In genomic region chr12:20374775-20375174, GRCh38 we compare ENCODE assay signal across 15 cellular contexts. TPM values are rescaled to one million over a fixed set of nuclear protein-coding genes. Genes with fewer than 3 reads are reported as not detected.
A peak's percentile ranks its signal among the peaks of the same experiment; 100 is the strongest.
DNase-seq lines count a peak whose midpoint lies in the region; ATAC-seq and TF ChIP-seq lines count a peak whose summit lies in the region.
"Had no signal": no experiment of that assay in that cellular context is flagged by ENCODE, and none has a peak within 500 bp of the region (broad histone marks: within the 10 kb centered on the region; RNA-seq: fewer than 3 reads in every experiment).

No MANE protein-coding gene starts in this region.

- no peaks in the 10 kb centered on the region for H3K4me1 ChIP-seq in right cardiac atrium (ENCODE audit: control insufficient read depth, insufficient read depth, low read length)
- H3K4me1 ChIP-seq: HAP-1 had no signal

- ATAC-seq in right cardiac atrium (no peak), Right ventricle myocardium inferior (no peak), HG03045 (IDR thresholded peaks at IDR 0.05; ENCODE audit: unreplicated experiment) (no peak)
- no peak for ATAC-seq in activated naive CD8-positive, alpha-beta T cell treated with anti-CD3 and anti-CD28 coated beads, Interleukin-2, amount 50 U/mL, for 24 hours

- peaks cover 2% of the 10 kb centered on the region for H3K36me3 Mint-ChIP-seq in osteocyte (ENCODE audit: unreplicated experiment)
- no peaks in the 10 kb centered on the region for H3K36me3 Mint-ChIP-seq in activated naive CD8-positive, alpha-beta T cell treated with anti-CD3 and anti-CD28 coated beads, Interleukin-2, amount 50 U/mL, for 24 hours (ENCODE audit: low read depth)

- H3K4me3 Mint-ChIP-seq in osteocyte (ENCODE audit: unreplicated experiment) = peak overlapping the region; percentile 53
- no peak overlapping the region for H3K4me3 Mint-ChIP-seq in activated naive CD8-positive, alpha-beta T cell treated with anti-CD3 and anti-CD28 coated beads, Interleukin-2, amount 50 U/mL, for 24 hours
- H3K4me3 Mint-ChIP-seq: IgD-negative memory B cell had no signal

- H3K4me3 ChIP-seq in right cardiac atrium (ENCODE audit: low read length) (peak overlapping the region; percentile 31), coronary artery (peak overlapping the region; percentile 83)
- H3K4me3 ChIP-seq: HAP-1 had no signal

- intact Hi-C loops in right cardiac atrium (cut with DNase I) = loop anchor here in 1 of 4 donors (10.0 kb wide), 2 partner anchors 380 to 460 kb away; no protein-coding TSS in a partner anchor
- intact Hi-C loops in Right ventricle myocardium inferior (cut with DNase I) = loop anchor here (5.0 to 10.0 kb wide), 4 partner anchors 162 to 527 kb away; no protein-coding TSS in a partner anchor

- H3K27ac ChIP-seq in right cardiac atrium (ENCODE audit: low read length) (no peak overlapping the region), coronary artery (peak overlapping the region; percentile 78 to 97)

- whole genome bisulfite sequencing in right cardiac atrium = 54% methylated on average over 3 of the region's 3 CpGs

- TF ChIP-seq CTCF in coronary artery (IDR thresholded peaks at IDR 0.05) = no peak
- no peak for TF ChIP-seq CTCF in osteocyte (IDR thresholded peaks at IDR 0.05)

- no peak overlapping the region for H3K27ac Mint-ChIP-seq in osteocyte (ENCODE audit: unreplicated experiment)
- no peak overlapping the region for H3K27ac Mint-ChIP-seq in activated naive CD8-positive, alpha-beta T cell treated with anti-CD3 and anti-CD28 coated beads, Interleukin-2, amount 50 U/mL, for 24 hours
- H3K27ac Mint-ChIP-seq: IgD-negative memory B cell had no signal

- H3K4me1 Mint-ChIP-seq in osteocyte (ENCODE audit: unreplicated experiment) = peaks cover 76% of the 10 kb centered on the region
- H3K4me1 Mint-ChIP-seq in activated naive CD8-positive, alpha-beta T cell treated with anti-CD3 and anti-CD28 coated beads, Interleukin-2, amount 50 U/mL, for 24 hours = peaks cover 6% of the 10 kb centered on the region
- H3K4me1 Mint-ChIP-seq: IgD-negative memory B cell had no signal

- no peaks in the 10 kb centered on the region for H3K27me3 ChIP-seq in right cardiac atrium (ENCODE audit: control insufficient read depth, insufficient read depth)

- DNase-seq in right cardiac atrium (no peak), Right ventricle myocardium inferior (ENCODE audit: missing footprints) (no peak), coronary artery (ENCODE audit: low spot score) (no peak), osteocyte (ENCODE audit: extremely low spot score, unreplicated experiment) (no peak), putamen (ENCODE audit: low spot score) (no peak), ecto neural progenitor cell (ENCODE audit: low spot score) (no peak)
- no peak for DNase-seq in activated naive CD8-positive, alpha-beta T cell treated with anti-CD3 and anti-CD28 coated beads, Interleukin-2, amount 50 U/mL, for 24 hours
- DNase-seq: Caco-2, DMS79, NCI-H1417, NCI-H2029, NCI-H510A treated with DMSO at 0.1 percent for 48 hours had no signal

- no peaks in the 10 kb centered on the region for H3K9me3 Mint-ChIP-seq in osteocyte (ENCODE audit: unreplicated experiment)
- no peaks in the 10 kb centered on the region for H3K9me3 Mint-ChIP-seq in activated naive CD8-positive, alpha-beta T cell treated with anti-CD3 and anti-CD28 coated beads, Interleukin-2, amount 50 U/mL, for 24 hours

- H3K9me3 ChIP-seq in right cardiac atrium (ENCODE audit: control insufficient read depth, low read length) = no peaks in the 10 kb centered on the region
- H3K9me3 ChIP-seq: Caco-2, HAP-1 had no signal

- no peaks in the 10 kb centered on the region for H3K27me3 Mint-ChIP-seq in osteocyte (ENCODE audit: unreplicated experiment)
- peaks cover 31% of the 10 kb centered on the region for H3K27me3 Mint-ChIP-seq in activated naive CD8-positive, alpha-beta T cell treated with anti-CD3 and anti-CD28 coated beads, Interleukin-2, amount 50 U/mL, for 24 hours

RNA-seq across cellular contexts. Expression of gene PDE3A, which starts 6.4 kb away (rescaled TPM):
- total RNA-seq in right cardiac atrium (100 to 1,000 TPM in 2 of 4 donors, 10 to 100 TPM in 2; 85.8 to 156 (median 100) TPM), Right ventricle myocardium inferior (152 TPM), osteocyte (27.8 TPM in 2 replicates)
- polyA plus RNA-seq in right cardiac atrium = 29.9 TPM
- polyA plus RNA-seq: IgD-negative memory B cell had no signal
